19 cellular contexts compared by ENCODE assay signal in the genomic region with DNA sequence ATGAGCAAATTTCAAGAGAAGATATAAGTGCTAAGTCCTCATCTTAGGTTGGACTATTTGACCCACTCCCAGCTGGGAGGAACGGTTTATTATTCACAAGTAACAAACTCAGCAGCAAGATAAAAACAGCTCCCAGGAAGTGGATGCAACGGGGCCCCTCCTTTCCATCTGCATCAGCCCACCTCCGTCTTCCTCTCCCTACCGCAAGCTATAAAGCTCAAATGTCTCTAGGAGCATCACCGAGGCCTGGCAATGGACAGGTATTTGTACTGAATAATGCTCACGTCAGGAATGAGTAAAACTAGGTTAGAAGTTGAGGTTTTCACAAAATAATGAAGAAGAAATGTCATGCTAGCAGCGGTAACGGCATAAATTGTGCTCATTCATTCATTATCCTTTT.
"Had no signal": no experiment of that assay in that cellular context is flagged by ENCODE, and none has a peak within 500 bp of the region (broad histone marks: within the 10 kb centered on the region; RNA-seq: fewer than 3 reads in every experiment).

No MANE protein-coding gene starts in this region.

- H3K27ac ChIP-seq: epithelial cell of prostate, esophagus muscularis mucosa, neural progenitor cell, parathyroid adenoma, psoas muscle, right lobe of liver, spleen had no signal

- H3K79me2 ChIP-seq: parathyroid adenoma had no signal

- H3K4me3 Mint-ChIP-seq: effector memory CD8-positive, alpha-beta T cell; naive thymus-derived CD8-positive, alpha-beta T cell; neural progenitor cell; stimulated activated memory B cell treated with anti-CD40 and anti-IgM and Interleukin-4, amounts not matched to agents 10 μg/mL and 1 μg/mL and 100 μg/mL, for 72 hours; type B pancreatic cell had no signal

- H3K9me3 ChIP-seq: esophagus muscularis mucosa, psoas muscle, right lobe of liver, spleen had no signal

- H3K4me3 ChIP-seq: esophagus muscularis mucosa, neural progenitor cell, psoas muscle, right lobe of liver, spleen had no signal

- H3K36me3 ChIP-seq: esophagus muscularis mucosa, neural progenitor cell, right lobe of liver, spleen had no signal

- H3K27ac Mint-ChIP-seq: effector memory CD8-positive, alpha-beta T cell; naive thymus-derived CD8-positive, alpha-beta T cell; neural progenitor cell; stimulated activated memory B cell treated with anti-CD40 and anti-IgM and Interleukin-4, amounts not matched to agents 10 μg/mL and 1 μg/mL and 100 μg/mL, for 72 hours; type B pancreatic cell had no signal

- H2AFZ ChIP-seq: neural progenitor cell, parathyroid adenoma had no signal

- H3K4me1 ChIP-seq: parathyroid adenoma, psoas muscle, right lobe of liver, spleen had no signal

- H3K4me2 ChIP-seq: neural progenitor cell had no signal

- H3K9ac ChIP-seq: neural progenitor cell, parathyroid adenoma had no signal

- H3K9me3 Mint-ChIP-seq: effector memory CD8-positive, alpha-beta T cell; neural progenitor cell; stimulated activated memory B cell treated with anti-CD40 and anti-IgM and Interleukin-4, amounts not matched to agents 10 μg/mL and 1 μg/mL and 100 μg/mL, for 72 hours; type B pancreatic cell had no signal

- H3K36me3 Mint-ChIP-seq: naive thymus-derived CD8-positive, alpha-beta T cell; neural progenitor cell; stimulated activated memory B cell treated with anti-CD40 and anti-IgM and Interleukin-4, amounts not matched to agents 10 μg/mL and 1 μg/mL and 100 μg/mL, for 72 hours; type B pancreatic cell had no signal

- ATAC-seq: effector memory CD8-positive, alpha-beta T cell; left colon; naive thymus-derived CD8-positive, alpha-beta T cell; psoas muscle; right lobe of liver; stimulated activated memory B cell treated with anti-CD40 and anti-IgM and Interleukin-4, amounts not matched to agents 10 μg/mL and 1 μg/mL and 100 μg/mL, for 72 hours had no signal

- DNase-seq: effector memory CD8-positive, alpha-beta T cell; foreskin fibroblast; left colon; mammary epithelial cell; naive thymus-derived CD8-positive, alpha-beta T cell; occipital lobe; psoas muscle; retina; right lobe of liver; spleen; stimulated activated CD4-positive, alpha-beta T cell treated with anti-CD3 and anti-CD28 coated beads, Interleukin-15, amount 100 ng/mL, for 24 hours; stimulated activated CD4-positive, alpha-beta T cell treated with anti-CD3 and anti-CD28 coated beads, Interleukin-1b, Interleukin-23, amount 100 ng/mL, for 48 hours; stimulated activated CD4-positive, alpha-beta T cell treated with anti-CD3 and anti-CD28 coated beads, Interleukin-4, amount 100 ng/mL, for 24 hours had no signal

- H3K27me3 ChIP-seq: neural progenitor cell had no signal
